Comparison of ENCODE assay signal across 13 cellular contexts in the genomic region with DNA sequence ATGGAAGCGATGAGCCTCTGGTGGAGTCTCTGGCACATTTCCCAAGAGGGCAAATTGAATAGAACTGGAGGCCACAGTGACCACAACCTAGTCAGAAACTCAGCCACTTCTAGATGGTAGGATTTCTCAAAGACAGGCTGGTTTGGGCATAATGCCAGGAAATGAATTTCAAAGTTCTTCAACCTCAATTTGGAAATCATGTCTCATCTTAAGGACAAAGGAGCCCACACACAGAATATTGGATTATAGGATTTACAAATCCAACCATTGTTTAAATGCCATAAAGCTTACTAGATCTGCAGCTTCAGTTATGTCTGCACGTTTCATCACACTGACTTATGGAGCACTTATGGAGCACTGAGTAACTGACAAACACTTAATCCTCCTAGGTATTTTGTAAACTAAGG.
DNase-seq lines count a peak whose midpoint lies in the region; ATAC-seq and TF ChIP-seq lines count a peak whose summit lies in the region.
"Had no signal": no experiment of that assay in that cellular context is flagged by ENCODE, and none has a peak within 500 bp of the region (broad histone marks: within the 10 kb centered on the region; RNA-seq: fewer than 3 reads in every experiment).

No MANE protein-coding gene starts in this region.

- BruUV-seq in PC-3 (replicated peaks; lab: Mats Ljungman, UMichigan): no TSS peak

- no peak overlapping the region for H3K4me3 ChIP-seq in PC-3 (ENCODE audit: low read length)
- no peak overlapping the region for H3K4me3 ChIP-seq in esophagus squamous epithelium
- H3K4me3 ChIP-seq in skeletal muscle satellite cell (ENCODE audit: low read length): no peak overlapping the region

- H3K27me3 Mint-ChIP-seq in type B pancreatic cell: peaks cover 16% of the 10 kb centered on the region

- peak; percentile 91 for DNase-seq in H4 (ENCODE audit: low spot score)
- DNase-seq in PC-3: peak; percentile 52
- no peak for DNase-seq in esophagus squamous epithelium (lab: John Stamatoyannopoulos, UW)
- DNase-seq in type B pancreatic cell (ENCODE audit: extremely low spot score, unreplicated experiment): no peak
- no peak for DNase-seq in NCI-H748 (lab: John Stamatoyannopoulos, UW; ENCODE audit: unreplicated experiment)
- DNase-seq in GDM1 (lab: John Stamatoyannopoulos, UW): no peak
- DNase-seq in Right ventricle myocardium superior: no peak
- DNase-seq: activated CD4-positive, CD25-positive, alpha-beta regulatory T cell; GF-D8; NCI-H774; stimulated activated naive CD8-positive, alpha-beta T cell treated with anti-CD3 and anti-CD28 coated beads, Interleukin-15, Interleukin-2, amounts not matched to agents 100 U/mL and 50 U/mL, for 24 hours had no signal

- H3K27ac Mint-ChIP-seq in type B pancreatic cell: no peak overlapping the region
- H3K27ac Mint-ChIP-seq: IgD-negative memory B cell had no signal

- TF ChIP-seq CTCF in PC-3 (conservative IDR thresholded peaks at IDR 0.05; ENCODE audit: low read depth, low read length) (no peak), esophagus squamous epithelium (IDR thresholded peaks at IDR 0.05) (no peak), type B pancreatic cell (conservative IDR thresholded peaks at IDR 0.05) (no peak)

- WGBS in esophagus squamous epithelium, 2 donors: 41 to 46% methylated on average over 2 of the region's 2 CpGs

- H3K4me2 ChIP-seq in PC-3 (ENCODE audit: low read length): no peak overlapping the region
- no peak overlapping the region for H3K4me2 ChIP-seq in skeletal muscle satellite cell (ENCODE audit: low read length)

- H3K9ac ChIP-seq in PC-3 (ENCODE audit: low read length) (no peak overlapping the region), skeletal muscle satellite cell (ENCODE audit: low read depth, low read length) (peak overlapping the region; percentile 66)

- POLR2A ChIA-PET in PC-3 (lab: Charles Lee; ENCODE audit: unreplicated experiment): no interaction called here

- no peaks in the 10 kb centered on the region for H3K36me3 ChIP-seq in PC-3 (ENCODE audit: low read depth, low read length)
- no peaks in the 10 kb centered on the region for H3K36me3 ChIP-seq in esophagus squamous epithelium
- no peaks in the 10 kb centered on the region for H3K36me3 ChIP-seq in skeletal muscle satellite cell (ENCODE audit: insufficient read depth, low read length)

- no peak for TF ChIP-seq POLR2A in esophagus squamous epithelium (IDR thresholded peaks at IDR 0.05)

- no peaks in the 10 kb centered on the region for H3K9me2 ChIP-seq in PC-3 (replicated peaks; ENCODE audit: low read length)

- no peaks in the 10 kb centered on the region for H3F3A ChIP-seq in PC-3 (ENCODE audit: low read length, unreplicated experiment)

- no peak overlapping the region for H3K4me3 Mint-ChIP-seq in type B pancreatic cell
- H3K4me3 Mint-ChIP-seq: IgD-negative memory B cell had no signal

- CTCF ChIA-PET in PC-3 (lab: Charles Lee): no interaction called here

- no peak for ATAC-seq in PC-3
- ATAC-seq in Right ventricle myocardium superior (ENCODE audit: poor library complexity): no peak
- ATAC-seq: stimulated activated naive CD8-positive, alpha-beta T cell treated with anti-CD3 and anti-CD28 coated beads, Interleukin-15, Interleukin-2, amounts not matched to agents 100 U/mL and 50 U/mL, for 24 hours had no signal

- H3K4me1 ChIP-seq in PC-3 (ENCODE audit: insufficient read depth, low read length) (peaks cover 32% of the 10 kb centered on the region), esophagus squamous epithelium (peaks cover 0 to 8% (median 7%) of the 10 kb centered on the region in 3 donors), skeletal muscle satellite cell (ENCODE audit: control insufficient read depth, insufficient read depth, low read length) (peaks cover 63% of the 10 kb centered on the region)

- H3K27me3 ChIP-seq in PC-3 (ENCODE audit: low read length): no peaks in the 10 kb centered on the region
- H3K27me3 ChIP-seq in esophagus squamous epithelium: peaks cover 0 to 17% (median 0%) of the 10 kb centered on the region in 4 donors
- H3K27me3 ChIP-seq in skeletal muscle satellite cell (ENCODE audit: control insufficient read depth, insufficient read depth, low read length): no peaks in the 10 kb centered on the region

- H4K20me1 ChIP-seq in PC-3 (ENCODE audit: low read length): no peaks in the 10 kb centered on the region

- H2AFZ ChIP-seq in PC-3 (ENCODE audit: low read length): no peak overlapping the region

- no peak overlapping the region for H3K27ac ChIP-seq in PC-3 (ENCODE audit: low read length)
- H3K27ac ChIP-seq in esophagus squamous epithelium: peak overlapping the region in 3 of 4 donors; percentile 10 to 63 (median 55)

- H3K9me3 Mint-ChIP-seq in type B pancreatic cell: no peaks in the 10 kb centered on the region

- no peaks in the 10 kb centered on the region for H3K79me2 ChIP-seq in PC-3 (ENCODE audit: low read length)

- H3K4me1 Mint-ChIP-seq in type B pancreatic cell (ENCODE audit: unreplicated experiment): peaks cover 41% of the 10 kb centered on the region
- H3K4me1 Mint-ChIP-seq: IgD-negative memory B cell had no signal

- 0 out of 2 replicates have a peak, but pooled peaks cover 4% of the 10 kb centered on the region for H3K9me3 ChIP-seq in PC-3 (ENCODE audit: low read length)
- no peaks in the 10 kb centered on the region for H3K9me3 ChIP-seq in esophagus squamous epithelium
- no peaks in the 10 kb centered on the region for H3K9me3 ChIP-seq in skeletal muscle satellite cell (replicated peaks; ENCODE audit: low read length)

- H3K36me3 Mint-ChIP-seq in type B pancreatic cell: no peaks in the 10 kb centered on the region
- H3K36me3 Mint-ChIP-seq: IgD-negative memory B cell had no signal

- intact Hi-C loops in PC-3 (cut with micrococcal nuclease) (no loop called here), esophagus squamous epithelium (cut with DNase I) (no loop called here), Right ventricle myocardium superior (cut with DNase I) (no loop called here)

Comparison
In these comparisons a context has a peak if more than half of its experiments do, and no peak if none do; other contexts are left out.
1. DNase-seq: peak in H4 (single experiment) and PC-3 (single experiment); none in esophagus squamous epithelium (single experiment), type B pancreatic cell (single experiment), NCI-H748 (single experiment), GDM1 (single experiment) and Right ventricle myocardium superior (single experiment).